1 cellular context compared by ENCODE assay signal in genomic region chr5:151680156-151680505, GRCh38. TPM values are rescaled to one million over a fixed set of nuclear protein-coding genes. Genes with fewer than 3 reads are reported as not detected.
"Had no signal": no experiment of that assay in that cellular context is flagged by ENCODE, and none has a peak within 500 bp of the region (broad histone marks: within the 10 kb centered on the region; RNA-seq: fewer than 3 reads in every experiment).

No MANE protein-coding gene starts in this region.

RNA-seq across cellular contexts. Expression of gene SPARC, which starts 6.6 kb away (rescaled TPM):
- total RNA-seq: activated T-cell treated with anti-CD3 and anti-CD28 coated beads, Interleukin-2, amount 50 U/mL, for 72 hours had no signal
